21 cellular contexts compared by ENCODE assay signal in genomic region chr1:209030454-209031167, GRCh38.
DNase-seq lines count a peak whose midpoint lies in the region; ATAC-seq and TF ChIP-seq lines count a peak whose summit lies in the region.
"Had no signal": no experiment of that assay in that cellular context is flagged by ENCODE, and none has a peak within 500 bp of the region (broad histone marks: within the 10 kb centered on the region; RNA-seq: fewer than 3 reads in every experiment).

No MANE protein-coding gene starts in this region.

- peak; percentile 26 for DNase-seq in NCI-H345 (lab: John Stamatoyannopoulos, UW)
- DNase-seq in NCI-H345 treated with DMSO at 0.1 percent for 48 hours (lab: John Stamatoyannopoulos, UW; ENCODE audit: unreplicated experiment), result no peak
- DNase-seq in NCI-H510A (lab: John Stamatoyannopoulos, UW), result peak; percentile 54
- DNase-seq in left colon, result peak; percentile 47 to 48
- no peak for DNase-seq in NOMO-1 treated with DMSO at 0.1 percent for 48 hours (lab: John Stamatoyannopoulos, UW; ENCODE audit: unreplicated experiment)
- DNase-seq in SKM-1 treated with dmso at 0.1 percent for 144 hours (lab: John Stamatoyannopoulos, UW; ENCODE audit: unreplicated experiment), result no peak
- no peak for DNase-seq in GM10248 (ENCODE audit: extremely low spot score)
- DNase-seq: activated B cell treated with CpG ODN at 0.5 μM for 24 hours; activated CD4-positive, alpha-beta memory T cell treated with anti-CD3 and anti-CD28 coated beads for 36 hours; amniotic stem cell; cortex of kidney; HFFc6; islet precursor cell; KG1; naive thymus-derived CD4-positive, alpha-beta T cell; NCI-H2227 treated with DMSO at 0.1 percent for 48 hours; spleen; stimulated activated CD4-positive, alpha-beta T cell treated with anti-CD3 and anti-CD28 coated beads, Interleukin-4, amount 100 ng/mL, for 24 hours; stimulated activated naive CD8-positive, alpha-beta T cell treated with anti-CD3 and anti-CD28 coated beads, Interleukin-15, Interleukin-2, amounts not matched to agents 100 U/mL and 50 U/mL, for 24 hours; tibial artery had no signal

- no peak for TF ChIP-seq CTCF in GM10248 (IDR thresholded peaks at IDR 0.05; ENCODE audit: control extremely low read depth, extremely low read depth, low read depth, missing control alignments)

- ATAC-seq in left colon, result peak; percentile 89
- no peak for ATAC-seq in activated CD4-positive, CD25-positive, alpha-beta regulatory T cell treated with anti-CD3 and anti-CD28 coated beads, Interleukin-2, amount 50 U/mL, for 24 hours
- ATAC-seq: naive thymus-derived CD4-positive, alpha-beta T cell; stimulated activated naive CD8-positive, alpha-beta T cell treated with anti-CD3 and anti-CD28 coated beads, Interleukin-15, Interleukin-2, amounts not matched to agents 100 U/mL and 50 U/mL, for 24 hours had no signal

- POLR2A ChIA-PET in GM10248 (lab: Yijun Ruan, JAX), result no interaction called here

- intact Hi-C loops in left colon (cut with DNase I, micrococcal nuclease), result no loop called here

- CTCF ChIA-PET in GM10248 (lab: Yijun Ruan, JAX), result no interaction called here

Comparison
In these comparisons a context has a peak if more than half of its experiments do, and no peak if none do; other contexts are left out.
1. DNase-seq: peak in NCI-H345 (single experiment), NCI-H510A (single experiment) and left colon (2 of 2); none in NCI-H345 treated with DMSO at 0.1 percent for 48 hours (single experiment), NOMO-1 treated with DMSO at 0.1 percent for 48 hours (single experiment), SKM-1 treated with dmso at 0.1 percent for 144 hours (single experiment) and GM10248 (single experiment).